ENCODE assay signal across 8 cellular contexts in genomic region chr20:50794181-50794845, GRCh38.
DNase-seq lines count a peak whose midpoint lies in the region; ATAC-seq and TF ChIP-seq lines count a peak whose summit lies in the region.

No MANE protein-coding gene starts in this region.

- TF ChIP-seq CTCF in AG10803 (conservative IDR thresholded peaks at IDR 0.05; ENCODE audit: low read length) (no peak), RWPE2 (IDR thresholded peaks at IDR 0.05; ENCODE audit: poor library complexity, severe bottlenecking) (no peak), foreskin fibroblast (IDR thresholded peaks at IDR 0.05; ENCODE audit: low read depth, low read length) (peak; percentile 51)

- no peaks in the 10 kb centered on the region for H3K36me3 ChIP-seq in RWPE2 (ENCODE audit: low read depth)

- H3K4me3 ChIP-seq in AG10803 (ENCODE audit: low read length) (peak overlapping the region; percentile 34), RWPE2 (ENCODE audit: severe bottlenecking) (peak overlapping the region; percentile 78), foreskin fibroblast (ENCODE audit: low read depth in 1 of 2, low read length in 2 of 2) (peak overlapping the region; percentile 28 to 41), skin epidermis (peak overlapping the region; percentile 3 to 77 (median 70))

- no peaks in the 10 kb centered on the region for H3K9me3 ChIP-seq in RWPE2 (ENCODE audit: severe bottlenecking)

- H3K4me1 ChIP-seq in RWPE2 (ENCODE audit: insufficient read depth, poor library complexity, severe bottlenecking), result peaks cover 17% of the 10 kb centered on the region

- no peaks in the 10 kb centered on the region for H3K27me3 ChIP-seq in RWPE2 (ENCODE audit: insufficient read depth, poor library complexity, severe bottlenecking)

- DNase-seq in AG10803 (ENCODE audit: low read depth) (no peak), RWPE2 (ENCODE audit: low spot score) (peak; percentile 74), foreskin fibroblast (no peak), NCI-H1417 treated with DMSO at 0.1 percent for 48 hours (lab: John Stamatoyannopoulos, UW) (no peak), GDM1 (lab: John Stamatoyannopoulos, UW) (no peak), kidney tubule cell (ENCODE audit: low spot score) (no peak)

- peak; percentile 3 for ATAC-seq in GM21360 (IDR thresholded peaks at IDR 0.05; ENCODE audit: unreplicated experiment)
- ATAC-seq in RWPE2 (ENCODE audit: low read depth), result no peak

- H3K27ac ChIP-seq in RWPE2 (ENCODE audit: poor library complexity, severe bottlenecking) (no peak overlapping the region), skin epidermis (peak overlapping the region in 2 of 21 experiments; percentile 7 to 30)
